In genomic region chr12:102596016-102596415, GRCh38 we compare ENCODE assay signal across 8 cellular contexts.
"Had no signal": no experiment of that assay in that cellular context is flagged by ENCODE, and none has a peak within 500 bp of the region (broad histone marks: within the 10 kb centered on the region; RNA-seq: fewer than 3 reads in every experiment).

No MANE protein-coding gene starts in this region.

- H3K9ac ChIP-seq: GM23248 had no signal

- H3K4me3 ChIP-seq: GM23248, HAP-1 had no signal

- H3K4me3 Mint-ChIP-seq: HFFc6, IgD-negative memory B cell had no signal

- H3K27me3 Mint-ChIP-seq: IgD-negative memory B cell had no signal

- H3K36me3 ChIP-seq: HAP-1 had no signal

- H2AFZ ChIP-seq: GM23248 had no signal

- H3K27ac Mint-ChIP-seq: HFFc6, IgD-negative memory B cell had no signal

- H3K4me1 Mint-ChIP-seq: IgD-negative memory B cell had no signal

- H3K36me3 Mint-ChIP-seq: IgD-negative memory B cell had no signal

- H3K9me3 Mint-ChIP-seq: HFFc6, IgD-negative memory B cell had no signal

- H3K4me1 ChIP-seq: HAP-1 had no signal

- DNase-seq: GM23248, GOT3, H7, HFFc6 had no signal

- ATAC-seq: HCT116, HepG2 had no signal

- H3K9me3 ChIP-seq: HAP-1 had no signal

- H3K27ac ChIP-seq: GM23248 had no signal
